ENCODE assay signal across 8 cellular contexts in genomic region chr19:44111910-44112463, GRCh38. TPM values are rescaled to one million over a fixed set of nuclear protein-coding genes. Genes with fewer than 3 reads are reported as not detected.
A peak's percentile ranks its signal among the peaks of the same experiment; 100 is the strongest.
DNase-seq lines count a peak whose midpoint lies in the region; ATAC-seq, FAIRE-seq and TF ChIP-seq lines count a peak whose summit lies in the region.

No MANE protein-coding gene starts in this region.

- H3K4me1 Mint-ChIP-seq in T-helper 2 cell treated with Interferon-gamma antibody and Interleukin-4, amounts not matched to agents 5 μg/mL and 100 μg/mL, for 36 hours (ENCODE audit: low read depth): peaks cover 15% of the 10 kb centered on the region

- peaks cover 38% of the 10 kb centered on the region for H3K9me3 Mint-ChIP-seq in T-helper 2 cell treated with Interferon-gamma antibody and Interleukin-4, amounts not matched to agents 5 μg/mL and 100 μg/mL, for 36 hours

- H3K27me3 ChIP-seq in ACC112 (ENCODE audit: insufficient read depth, low read length) (no peaks in the 10 kb centered on the region), ovary (no peaks in the 10 kb centered on the region)

- peaks cover 0 to 14% of the 10 kb centered on the region in 2 donors for H3K9me3 ChIP-seq in ovary

- FAIRE-seq in GM19239 (lab: Jason Lieb, UNC): peak; percentile 21

- peaks cover 41% of the 10 kb centered on the region for H3K36me3 Mint-ChIP-seq in T-helper 2 cell treated with Interferon-gamma antibody and Interleukin-4, amounts not matched to agents 5 μg/mL and 100 μg/mL, for 36 hours (ENCODE audit: low read depth)

- no peaks in the 10 kb centered on the region for H3K27me3 Mint-ChIP-seq in T-helper 2 cell treated with Interferon-gamma antibody and Interleukin-4, amounts not matched to agents 5 μg/mL and 100 μg/mL, for 36 hours (ENCODE audit: low read depth)

- H3K27ac Mint-ChIP-seq in T-helper 2 cell treated with Interferon-gamma antibody and Interleukin-4, amounts not matched to agents 5 μg/mL and 100 μg/mL, for 36 hours: no peak overlapping the region

- H3K27ac ChIP-seq in ACC112 (ENCODE audit: low read depth, low read length) (peak overlapping the region; percentile 64), ovary (no peak overlapping the region)

- in situ Hi-C loops in ACHN (cut with HindIII; ENCODE audit: low pct_ligation_motif_present, low pct_unique_long_range_greater_than_20kb, low sequenced_read_pairs): no loop called here

- no peak for TF ChIP-seq CTCF in ovary (IDR thresholded peaks at IDR 0.05)

- H3K4me3 ChIP-seq in ACC112 (ENCODE audit: low read depth, low read length) (peak overlapping the region; percentile 100), ovary (peak overlapping the region; percentile 77)

- peak overlapping the region; percentile 75 for H2AFZ ChIP-seq in ACC112 (ENCODE audit: low read length, unreplicated experiment)

- no peaks in the 10 kb centered on the region for H3K4me1 ChIP-seq in ACC112 (ENCODE audit: control insufficient read depth, insufficient read depth, low read length, unreplicated experiment)
- peaks cover 8% of the 10 kb centered on the region for H3K4me1 ChIP-seq in ovary (ENCODE audit: insufficient read depth)

- intact Hi-C loops in ovary (cut with DNase I): loop anchor here in 2 of 4 donors (5.0 to 10.0 kb wide), 3 partner anchors 50 to 107 kb away; partner anchors contain the start of genes ZNF223 (in 1 of the 2) and ZNF230 (in 1 of the 2)

- WGBS in ovary, 3 donors: 11 to 19% (median 15%) methylated on average over 17 of the region's 17 CpGs

- peaks cover 10% of the 10 kb centered on the region for H3K79me2 ChIP-seq in ACC112 (ENCODE audit: control insufficient read depth, insufficient read depth, low read length, unreplicated experiment)

- DNase-seq in GM19239 (ENCODE audit: insufficient read length, low spot score): no peak
- no peak for DNase-seq in T-helper 2 cell treated with Interferon-gamma antibody and Interleukin-4, amounts not matched to agents 5 μg/mL and 100 μg/mL, for 36 hours (ENCODE audit: low spot score)
- DNase-seq in fibroblast of gingiva (ENCODE audit: low read depth): peak; percentile 85
- DNase-seq in ovary: no peak
- no peak for DNase-seq in ACHN
- no peak for DNase-seq in effector CD4-positive, alpha-beta T cell

- peak overlapping the region; percentile 100 for H3K4me3 Mint-ChIP-seq in T-helper 2 cell treated with Interferon-gamma antibody and Interleukin-4, amounts not matched to agents 5 μg/mL and 100 μg/mL, for 36 hours

- no peak for TF ChIP-seq POLR2A in ovary (IDR thresholded peaks at IDR 0.05)

- TF ChIP-seq EP300 in ovary (IDR thresholded peaks at IDR 0.05): no peak

- H3K36me3 ChIP-seq in ACC112 (ENCODE audit: insufficient read depth, low read length): peaks cover 28% of the 10 kb centered on the region
- H3K36me3 ChIP-seq in ovary: peaks cover 2% of the 10 kb centered on the region

- no peak for ATAC-seq in HG03097 (IDR thresholded peaks at IDR 0.05; ENCODE audit: low FRiP score, unreplicated experiment)

RNA-seq across cellular contexts. Expression of gene ZNF225, which starts 1.2 kb away (rescaled TPM):
- total RNA-seq in ovary: 1 to 10 TPM; 3.6 to 8.2 (median 6.9) TPM
- 1 to 10 TPM; 3.5 to 6.4 TPM for polyA plus RNA-seq in ovary

RNA-seq across cellular contexts. Expression of gene ZNF224, which starts 17.8 kb away (rescaled TPM):
- 10 to 100 TPM; 20.0 to 31.0 (median 24.4) TPM for total RNA-seq in ovary
- 10 to 100 TPM; 16.2 to 19.0 TPM for polyA plus RNA-seq in ovary

RNA-seq across cellular contexts. Expression of gene ZNF234, which starts 29.4 kb away (rescaled TPM):
- total RNA-seq in ovary: 10 to 100 TPM in 5 of 7 donors, 1 to 10 TPM in 2; 5.5 to 14.4 (median 11.3) TPM
- polyA plus RNA-seq in ovary: 1 to 10 TPM; 4.2 to 8.5 TPM

RNA-seq across cellular contexts. Expression of gene ZNF284, which starts 40.0 kb away (rescaled TPM):
- total RNA-seq in ovary: 1 to 10 TPM in 6 of 7 donors, under 1 TPM in 1; 0.92 to 2.7 (median 2.1) TPM
- polyA plus RNA-seq in ovary: 1 to 10 TPM in 1 of 2 donors, under 1 TPM in 1; 0.90 to 2.1 TPM

RNA-seq across cellular contexts. Expression of gene ZNF226, which starts 52.9 kb away (rescaled TPM):
- 10 to 100 TPM; 11.5 to 30.3 (median 22.4) TPM for total RNA-seq in ovary
- polyA plus RNA-seq in ovary: 10 to 100 TPM; 18.1 to 27.3 TPM
